8 cellular contexts compared by ENCODE assay signal in the genomic region with DNA sequence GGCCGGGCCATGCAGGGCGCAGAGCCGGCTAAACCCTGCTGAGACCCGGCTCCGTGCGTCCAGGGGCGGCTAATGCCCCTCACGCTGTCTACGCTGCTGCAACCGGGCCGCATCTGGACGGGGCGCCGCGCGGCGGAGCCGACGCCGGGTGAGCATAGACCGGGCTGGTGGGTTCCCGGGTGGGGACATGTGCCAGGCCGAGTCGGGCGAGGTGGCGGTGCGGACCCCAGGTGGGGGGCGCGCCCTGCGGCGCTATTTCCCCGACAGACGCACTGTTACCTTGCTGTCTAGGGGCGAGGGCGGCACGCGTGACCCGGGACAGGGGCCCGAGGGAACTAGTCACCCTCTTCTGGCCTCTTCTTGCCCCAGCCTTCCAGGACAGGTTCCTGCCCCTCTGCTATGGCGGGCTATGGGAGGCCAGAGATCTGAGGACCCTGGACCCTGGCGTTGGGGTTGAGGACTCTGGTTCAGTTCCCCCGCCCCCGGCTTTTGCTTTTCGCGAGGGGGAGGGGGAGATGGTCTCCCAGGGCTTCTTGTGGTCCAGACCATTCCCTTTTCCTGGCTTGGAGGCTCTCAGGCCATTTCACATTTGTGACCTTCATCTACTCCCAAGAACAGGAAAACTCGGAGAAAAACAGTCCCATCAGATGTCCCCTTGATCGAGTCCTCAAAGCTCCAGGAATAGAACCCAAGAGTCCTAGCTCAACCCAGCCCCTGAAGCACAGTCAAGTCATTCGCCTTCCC. TPM values are rescaled to one million over a fixed set of nuclear protein-coding genes. Genes with fewer than 3 reads are reported as not detected.
DNase-seq lines count a peak whose midpoint lies in the region; ATAC-seq and TF ChIP-seq lines count a peak whose summit lies in the region.

No MANE protein-coding gene starts in this region.

- intact Hi-C loops in stomach (cut with DNase I; ENCODE audit: low total_unique reads) = no loop called here

- H3K9me3 ChIP-seq in HUES64 (ENCODE audit: insufficient read depth, low read depth, low read length) (no peaks in the 10 kb centered on the region), stomach (no peaks in the 10 kb centered on the region)

- DNase-seq in AG04449 (ENCODE audit: low read depth, low spot score) (no peak), stomach (peak; percentile 27), NCI-H2196 (lab: John Stamatoyannopoulos, UW; ENCODE audit: unreplicated experiment) (no peak)

- 1% methylated on average over 47 of the region's 48 CpGs for WGBS in HUES64
- 1% methylated on average over 26 to 48 of the region's 48 CpGs for WGBS in stomach, 5 donors

- no peak for TF ChIP-seq EP300 in stomach (IDR thresholded peaks at IDR 0.05)

- H3K4me1 ChIP-seq in HUES64 (ENCODE audit: insufficient read depth, low read length) (no peaks in the 10 kb centered on the region), stomach (peaks cover 0 to 21% (median 21%) of the 10 kb centered on the region in 4 donors)

- H3K27ac ChIP-seq in HUES64 (ENCODE audit: low read depth, low read length) (no peak overlapping the region), angular gyrus (ENCODE audit: low read depth, low read length) (peak overlapping the region; percentile 9), layer of hippocampus (ENCODE audit: low read depth, low read length) (peak overlapping the region; percentile 46), stomach (peak overlapping the region; percentile 83 to 93 (median 87))

- H3K4me3 ChIP-seq in AG04449 (ENCODE audit: low read depth, low read length) (peak overlapping the region; percentile 82), HUES64 (ENCODE audit: low read length) (peak overlapping the region; percentile 81), stomach (peak overlapping the region; percentile 73 to 92 (median 84))

- ATAC-seq in GM19328 (IDR thresholded peaks at IDR 0.05; ENCODE audit: unreplicated experiment) = peak; percentile 25
- no peak for ATAC-seq in HG03521 (IDR thresholded peaks at IDR 0.05; ENCODE audit: unreplicated experiment)

- POLR2A ChIA-PET in AG04449 (lab: Yijun Ruan, JAX) = interaction anchor here (0.7 to 1.1 kb wide), 3 partner anchors 16 to 41 kb away, joined by 3 to 4 read pairs (median 4); partner anchors contain the start of gene URM1

- H3K36me3 ChIP-seq in HUES64 (ENCODE audit: insufficient read depth, low read length) = peaks cover 18% of the 10 kb centered on the region
- H3K36me3 ChIP-seq in stomach = peaks cover 26 to 38% (median 35%) of the 10 kb centered on the region in 4 donors

- CTCF ChIA-PET in AG04449 (lab: Yijun Ruan, JAX) = interaction anchor here (1.0 to 6.9 kb wide), 20 partner anchors 8 to 139 kb away, joined by 3 to 79 read pairs (median 6); partner anchors contain the start of genes CERCAM and URM1

- TF ChIP-seq POLR2A in stomach (IDR thresholded peaks at IDR 0.05) = no peak

- TF ChIP-seq CTCF in AG04449 (IDR thresholded peaks at IDR 0.05; ENCODE audit: insufficient read depth, low read length, missing control alignments) (no peak), stomach (IDR thresholded peaks at IDR 0.05) (no peak)

- H3K9ac ChIP-seq in HUES64 (ENCODE audit: low read depth, low read length) = peak overlapping the region; percentile 23

- H3K27me3 ChIP-seq in HUES64 (ENCODE audit: insufficient read depth, low read length) (no peaks in the 10 kb centered on the region), layer of hippocampus (ENCODE audit: control insufficient read depth, insufficient read depth, low read length) (no peaks in the 10 kb centered on the region), stomach (no peaks in the 10 kb centered on the region)

RNA-seq across cellular contexts. Expression of gene SLC27A4, which starts 0.5 kb away (rescaled TPM):
- 17.0 TPM for polyA plus RNA-seq in HUES64 (2013, experiment 1 of 2)
- polyA plus RNA-seq in HUES64 (2013, experiment 2 of 2) = 17.1 TPM
- 100 to 1,000 TPM in 1 of 5 donors, 10 to 100 TPM in 3, 1 to 10 TPM in 1; 9.0 to 200 (median 24.1) TPM for total RNA-seq in stomach
- 10 to 100 TPM in 2 of 3 donors, 1 to 10 TPM in 1; 6.0 to 21.4 (median 20.1) TPM for polyA plus RNA-seq in stomach

RNA-seq across cellular contexts. Expression of gene COQ4, which starts 18.2 kb away (rescaled TPM):
- polyA plus RNA-seq in HUES64 (2013, experiment 1 of 2) = 26.3 TPM
- 19.9 TPM for polyA plus RNA-seq in HUES64 (2013, experiment 2 of 2)
- total RNA-seq in stomach = 100 to 1,000 TPM in 1 of 5 donors, 10 to 100 TPM in 4; 10.5 to 156 (median 55.9) TPM
- polyA plus RNA-seq in stomach = 10 to 100 TPM; 56.8 to 92.4 (median 70.5) TPM

RNA-seq across cellular contexts. Expression of gene TRUB2, which starts 18.6 kb away (rescaled TPM):
- polyA plus RNA-seq in HUES64 (2013, experiment 1 of 2) = 27.9 TPM
- polyA plus RNA-seq in HUES64 (2013, experiment 2 of 2) = 23.9 TPM
- 10 to 100 TPM in 2 of 5 donors, 1 to 10 TPM in 3; 4.9 to 15.9 (median 7.6) TPM for total RNA-seq in stomach
- polyA plus RNA-seq in stomach = 10 to 100 TPM; 11.9 to 15.6 (median 15.3) TPM

RNA-seq across cellular contexts. Expression of gene URM1, which starts 30.3 kb away (rescaled TPM):
- 43.5 TPM for polyA plus RNA-seq in HUES64 (2013, experiment 1 of 2)
- 38.9 TPM for polyA plus RNA-seq in HUES64 (2013, experiment 2 of 2)
- total RNA-seq in stomach = 10 to 100 TPM in 3 of 5 donors, 1 to 10 TPM in 1, under 1 TPM in 1; 0.58 to 28.3 (median 10.1) TPM
- polyA plus RNA-seq in stomach = 10 to 100 TPM; 41.0 to 59.3 (median 49.7) TPM
